In the genomic region with DNA sequence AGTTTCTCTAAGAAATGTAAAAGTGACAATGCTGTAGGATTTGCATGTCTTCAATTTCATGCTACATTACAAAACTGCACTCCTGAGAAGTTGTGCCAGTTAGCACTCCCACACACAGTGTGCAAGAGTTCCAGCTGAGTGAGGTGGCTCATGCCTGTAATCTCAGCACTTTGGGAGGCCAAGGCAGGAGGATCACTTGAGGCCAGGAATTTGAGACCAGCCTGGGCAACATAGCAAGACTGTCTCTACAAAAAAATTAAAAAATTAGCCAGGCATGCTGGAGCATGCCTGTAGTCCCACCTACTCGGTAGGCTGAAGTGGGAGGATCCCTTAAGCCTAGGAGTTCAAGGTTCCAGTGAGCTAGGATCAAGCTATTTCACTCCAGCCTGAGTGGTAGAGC, we compare ENCODE assay signal across 37 cellular contexts. TPM values are rescaled to one million over a fixed set of nuclear protein-coding genes. Genes with fewer than 3 reads are reported as not detected.
"Had no signal": no experiment of that assay in that cellular context is flagged by ENCODE, and none has a peak within 500 bp of the region (broad histone marks: within the 10 kb centered on the region; RNA-seq: fewer than 3 reads in every experiment).

No MANE protein-coding gene starts in this region.

- H3K27me3 Mint-ChIP-seq: activated B cell treated with CpG ODN at 0.5 μM for 24 hours; activated CD4-positive, alpha-beta memory T cell treated with anti-CD3 and anti-CD28 coated beads for 36 hours; activated CD4-positive, alpha-beta T cell treated with anti-CD3 and anti-CD28 coated beads, Interleukin-2, amount 10 ng/mL, durations not matched to agents 7 days and 5 days; activated CD8-positive, alpha-beta T cell treated with anti-CD3 and anti-CD28 coated beads for 36 hours; activated naive CD8-positive, alpha-beta T cell treated with anti-CD3 and anti-CD28 coated beads for 36 hours; activated T-helper 17 cell treated with anti-CD3 and anti-CD28 coated beads, Interleukin-2, amount 50 U/mL, for 72 hours had no signal

- H3K27ac ChIP-seq: adrenal gland, body of pancreas, brain microvascular endothelial cell, breast epithelium, VCaP had no signal

- H3K27ac Mint-ChIP-seq: activated B cell treated with CpG ODN at 0.5 μM for 24 hours; activated CD4-positive, alpha-beta memory T cell treated with anti-CD3 and anti-CD28 coated beads for 36 hours; activated CD4-positive, alpha-beta T cell treated with anti-CD3 and anti-CD28 coated beads, Interleukin-2, amount 10 ng/mL, durations not matched to agents 7 days and 5 days; activated CD8-positive, alpha-beta T cell treated with anti-CD3 and anti-CD28 coated beads for 36 hours; activated naive CD4-positive, alpha-beta T cell treated with anti-CD3 and anti-CD28 coated beads for 36 hours; activated naive CD4-positive, alpha-beta T cell treated with anti-CD3 and anti-CD28 coated beads, Interleukin-2, amount 50 U/mL, for 72 hours; activated naive CD8-positive, alpha-beta T cell treated with anti-CD3 and anti-CD28 coated beads for 36 hours; activated T-helper 1 cell treated with anti-CD3 and anti-CD28 coated beads, Interleukin-12 subunit alpha, Interleukin-12 subunit beta, Interleukin-2, Interleukin-4 antibody, amounts not matched to agents 30 ng/mL and 10 ng/mL and 1 ng/mL, durations not matched to agents 14 hours and 24 hours and 36 hours; activated T-helper 17 cell treated with anti-CD3 and anti-CD28 coated beads, Interleukin-2, amount 50 U/mL, for 72 hours; T-helper 1 cell treated with Interleukin-12 subunit alpha and Interleukin-12 subunit beta and Interleukin-4 antibody, amounts not matched to agents 30 μg/mL and 1 μg/mL, for 36 hours; T-helper 2 cell treated with Interferon-gamma antibody and Interleukin-4, amounts not matched to agents 5 μg/mL and 100 μg/mL, for 36 hours had no signal

- DNase-seq: activated B cell treated with CpG ODN at 0.5 μM for 24 hours; activated CD4-positive, alpha-beta memory T cell treated with anti-CD3 and anti-CD28 coated beads for 36 hours; activated CD4-positive, alpha-beta T cell treated with anti-CD3 and anti-CD28 coated beads for 4 hours; activated CD4-positive, alpha-beta T cell treated with anti-CD3 and anti-CD28 coated beads, Interleukin-2, amount 10 ng/mL, durations not matched to agents 7 days and 5 days; activated CD4-positive, CD25-positive, alpha-beta regulatory T cell treated with anti-CD3 and anti-CD28 coated beads, Interleukin-2, amount 50 U/mL, for 72 hours; activated CD8-positive, alpha-beta memory T cell treated with anti-CD3 and anti-CD28 coated beads, Interleukin-2, amount 50 U/mL, for 4 hours; activated CD8-positive, alpha-beta T cell treated with anti-CD3 and anti-CD28 coated beads for 36 hours; activated effector memory CD4-positive, alpha-beta T cell treated with anti-CD3 and anti-CD28 coated beads, Interleukin-2, amount 50 U/mL, for 16 hours; activated gamma-delta T cell treated with Interleukin-2 at 50 U/mL for 16 hours; activated naive CD4-positive, alpha-beta T cell; activated naive CD4-positive, alpha-beta T cell treated with anti-CD3 and anti-CD28 coated beads for 36 hours; activated naive CD4-positive, alpha-beta T cell treated with anti-CD3 and anti-CD28 coated beads, Interleukin-2, amount 50 U/mL, for 16 hours; activated naive CD8-positive, alpha-beta T cell treated with anti-CD3 and anti-CD28 coated beads for 36 hours; activated T-cell treated with anti-CD3 and anti-CD28 coated beads for 4 hours; activated T-cell treated with anti-CD3 and anti-CD28 coated beads, Interleukin-2, amount 50 U/mL, for 1 hour; activated T-cell treated with anti-CD3 and anti-CD28 coated beads, Interleukin-2, amount 50 U/mL, for 4 hours; activated T-cell treated with anti-CD3 and anti-CD28 coated beads, Interleukin-2, amount 50 U/mL, for 72 hours; adrenal gland; amniotic stem cell; aorta; body of pancreas; brain microvascular endothelial cell; central memory CD4-positive, alpha-beta T cell; T-helper 1 cell; T-helper 2 cell; T-helper 9 cell had no signal

- H3K9me3 Mint-ChIP-seq: activated B cell treated with CpG ODN at 0.5 μM for 24 hours; activated CD4-positive, alpha-beta memory T cell treated with anti-CD3 and anti-CD28 coated beads for 36 hours; activated CD4-positive, alpha-beta T cell treated with anti-CD3 and anti-CD28 coated beads, Interleukin-2, amount 10 ng/mL, durations not matched to agents 7 days and 5 days; activated CD8-positive, alpha-beta T cell treated with anti-CD3 and anti-CD28 coated beads for 36 hours; activated naive CD4-positive, alpha-beta T cell treated with anti-CD3 and anti-CD28 coated beads for 36 hours; activated naive CD4-positive, alpha-beta T cell treated with anti-CD3 and anti-CD28 coated beads, Interleukin-2, amount 50 U/mL, for 72 hours; activated naive CD8-positive, alpha-beta T cell treated with anti-CD3 and anti-CD28 coated beads for 36 hours; activated T-cell treated with anti-CD3 and anti-CD28 coated beads, Interleukin-2, amount 50 U/mL, for 4 hours; activated T-cell treated with anti-CD3 and anti-CD28 coated beads, Interleukin-2, amount 50 U/mL, for 72 hours; activated T-helper 1 cell treated with anti-CD3 and anti-CD28 coated beads, Interleukin-12 subunit alpha, Interleukin-12 subunit beta, Interleukin-2, Interleukin-4 antibody, amounts not matched to agents 30 ng/mL and 10 ng/mL and 1 ng/mL, durations not matched to agents 14 hours and 24 hours and 36 hours; activated T-helper 17 cell treated with anti-CD3 and anti-CD28 coated beads, Interleukin-2, amount 50 U/mL, for 72 hours; T-helper 1 cell treated with Interleukin-12 subunit alpha and Interleukin-12 subunit beta and Interleukin-4 antibody, amounts not matched to agents 30 μg/mL and 1 μg/mL, for 36 hours; T-helper 2 cell treated with Interferon-gamma antibody and Interleukin-4, amounts not matched to agents 5 μg/mL and 100 μg/mL, for 36 hours had no signal

- H3K36me3 ChIP-seq: adrenal gland, breast epithelium had no signal

- H3K4me3 Mint-ChIP-seq: activated B cell treated with CpG ODN at 0.5 μM for 24 hours; activated CD4-positive, alpha-beta memory T cell treated with anti-CD3 and anti-CD28 coated beads for 36 hours; activated CD4-positive, alpha-beta T cell treated with anti-CD3 and anti-CD28 coated beads, Interleukin-2, amount 10 ng/mL, durations not matched to agents 7 days and 5 days; activated CD8-positive, alpha-beta T cell treated with anti-CD3 and anti-CD28 coated beads for 36 hours; activated naive CD4-positive, alpha-beta T cell treated with anti-CD3 and anti-CD28 coated beads for 36 hours; activated naive CD8-positive, alpha-beta T cell treated with anti-CD3 and anti-CD28 coated beads for 36 hours; activated T-cell treated with anti-CD3 and anti-CD28 coated beads, Interleukin-2, amount 50 U/mL, for 4 hours; activated T-cell treated with anti-CD3 and anti-CD28 coated beads, Interleukin-2, amount 50 U/mL, for 72 hours; activated T-helper 1 cell treated with anti-CD3 and anti-CD28 coated beads, Interleukin-12 subunit alpha, Interleukin-12 subunit beta, Interleukin-2, Interleukin-4 antibody, amounts not matched to agents 30 ng/mL and 10 ng/mL and 1 ng/mL, durations not matched to agents 14 hours and 24 hours and 36 hours; activated T-helper 17 cell treated with anti-CD3 and anti-CD28 coated beads, Interleukin-2, amount 50 U/mL, for 72 hours; T-helper 1 cell treated with Interleukin-12 subunit alpha and Interleukin-12 subunit beta and Interleukin-4 antibody, amounts not matched to agents 30 μg/mL and 1 μg/mL, for 36 hours; T-helper 2 cell treated with Interferon-gamma antibody and Interleukin-4, amounts not matched to agents 5 μg/mL and 100 μg/mL, for 36 hours had no signal

- H3K9me3 ChIP-seq: adrenal gland, body of pancreas, breast epithelium had no signal

- H3K27me3 ChIP-seq: adrenal gland, body of pancreas, brain microvascular endothelial cell, breast epithelium had no signal

- H3K4me1 Mint-ChIP-seq: activated B cell treated with CpG ODN at 0.5 μM for 24 hours; activated CD4-positive, alpha-beta T cell treated with anti-CD3 and anti-CD28 coated beads, Interleukin-2, amount 10 ng/mL, durations not matched to agents 7 days and 5 days; activated naive CD8-positive, alpha-beta T cell treated with anti-CD3 and anti-CD28 coated beads for 36 hours; activated T-helper 17 cell treated with anti-CD3 and anti-CD28 coated beads, Interleukin-2, amount 50 U/mL, for 72 hours had no signal

- H3K4me3 ChIP-seq: adrenal gland, body of pancreas, breast epithelium had no signal

- H3K4me1 ChIP-seq: adrenal gland, body of pancreas, breast epithelium had no signal

RNA-seq across cellular contexts. Expression of a gene that starts 45.4 kb away (rescaled TPM):
- total RNA-seq: activated B cell treated with CpG ODN at 0.5 μM for 24 hours; activated CD4-positive, alpha-beta memory T cell treated with anti-CD3 and anti-CD28 coated beads for 36 hours; activated CD4-positive, alpha-beta T cell treated with anti-CD3 and anti-CD28 coated beads, Interleukin-2, amount 10 ng/mL, durations not matched to agents 7 days and 5 days; activated CD8-positive, alpha-beta memory T cell treated with anti-CD3 and anti-CD28 coated beads for 36 hours; activated CD8-positive, alpha-beta T cell treated with anti-CD3 and anti-CD28 coated beads for 36 hours; activated naive CD4-positive, alpha-beta T cell treated with anti-CD3 and anti-CD28 coated beads for 36 hours; activated naive CD4-positive, alpha-beta T cell treated with anti-CD3 and anti-CD28 coated beads, Interleukin-2, amount 50 U/mL, for 72 hours; activated naive CD8-positive, alpha-beta T cell treated with anti-CD3 and anti-CD28 coated beads for 36 hours; activated T-cell treated with anti-CD3 and anti-CD28 coated beads, Interleukin-2, amount 50 U/mL, for 4 hours; activated T-cell treated with anti-CD3 and anti-CD28 coated beads, Interleukin-2, amount 50 U/mL, for 72 hours; activated T-helper 1 cell treated with anti-CD3 and anti-CD28 coated beads, Interleukin-12 subunit alpha, Interleukin-12 subunit beta, Interleukin-2, Interleukin-4 antibody, amounts not matched to agents 30 ng/mL and 10 ng/mL and 1 ng/mL, durations not matched to agents 14 hours and 24 hours and 36 hours; activated T-helper 17 cell treated with anti-CD3 and anti-CD28 coated beads, Interleukin-2, amount 50 U/mL, for 72 hours; adrenal gland; aorta; astrocyte; body of pancreas; breast epithelium; cardiac septum; cerebellum had no signal
- polyA plus RNA-seq: adrenal gland, aorta had no signal

RNA-seq across cellular contexts. Expression of a gene that starts 56.7 kb away (rescaled TPM):
- total RNA-seq: activated B cell treated with CpG ODN at 0.5 μM for 24 hours; activated CD4-positive, alpha-beta memory T cell treated with anti-CD3 and anti-CD28 coated beads for 36 hours; activated CD4-positive, alpha-beta T cell treated with anti-CD3 and anti-CD28 coated beads, Interleukin-2, amount 10 ng/mL, durations not matched to agents 7 days and 5 days; activated CD8-positive, alpha-beta memory T cell treated with anti-CD3 and anti-CD28 coated beads for 36 hours; activated CD8-positive, alpha-beta T cell treated with anti-CD3 and anti-CD28 coated beads for 36 hours; activated naive CD4-positive, alpha-beta T cell treated with anti-CD3 and anti-CD28 coated beads for 36 hours; activated naive CD4-positive, alpha-beta T cell treated with anti-CD3 and anti-CD28 coated beads, Interleukin-2, amount 50 U/mL, for 72 hours; activated naive CD8-positive, alpha-beta T cell treated with anti-CD3 and anti-CD28 coated beads for 36 hours; activated T-cell treated with anti-CD3 and anti-CD28 coated beads, Interleukin-2, amount 50 U/mL, for 72 hours; activated T-helper 1 cell treated with anti-CD3 and anti-CD28 coated beads, Interleukin-12 subunit alpha, Interleukin-12 subunit beta, Interleukin-2, Interleukin-4 antibody, amounts not matched to agents 30 ng/mL and 10 ng/mL and 1 ng/mL, durations not matched to agents 14 hours and 24 hours and 36 hours; activated T-helper 17 cell treated with anti-CD3 and anti-CD28 coated beads, Interleukin-2, amount 50 U/mL, for 72 hours had no signal
